9 cellular contexts compared by ENCODE assay signal in genomic region chr1:165424454-165425283, GRCh38. TPM values are rescaled to one million over a fixed set of nuclear protein-coding genes. Genes with fewer than 3 reads are reported as not detected.
A peak's percentile ranks its signal among the peaks of the same experiment; 100 is the strongest.
DNase-seq lines count a peak whose midpoint lies in the region; ATAC-seq and TF ChIP-seq lines count a peak whose summit lies in the region.
"Had no signal": no experiment of that assay in that cellular context is flagged by ENCODE, and none has a peak within 500 bp of the region (broad histone marks: within the 10 kb centered on the region; RNA-seq: fewer than 3 reads in every experiment).

No MANE protein-coding gene starts in this region.

- H3K27me3 ChIP-seq in thyroid gland, result no peaks in the 10 kb centered on the region
- H3K27me3 ChIP-seq: SJSA1 had no signal

- H3K4me3 ChIP-seq in thyroid gland (replicated peaks in 1 of 3), result no peak overlapping the region
- H3K4me3 ChIP-seq: SJSA1 had no signal

- no peaks in the 10 kb centered on the region for H3K27me3 Mint-ChIP-seq in activated T-cell treated with anti-CD3 and anti-CD28 coated beads, Interleukin-2, amount 50 U/mL, for 24 hours

- H3K9me3 Mint-ChIP-seq in activated T-cell treated with anti-CD3 and anti-CD28 coated beads, Interleukin-2, amount 50 U/mL, for 24 hours, result no peaks in the 10 kb centered on the region

- peaks cover 27% of the 10 kb centered on the region for H3K4me1 Mint-ChIP-seq in activated T-cell treated with anti-CD3 and anti-CD28 coated beads, Interleukin-2, amount 50 U/mL, for 24 hours (ENCODE audit: low read depth)

- H3K36me3 Mint-ChIP-seq in activated T-cell treated with anti-CD3 and anti-CD28 coated beads, Interleukin-2, amount 50 U/mL, for 24 hours (ENCODE audit: low read depth), result no peaks in the 10 kb centered on the region

- H3K4me3 Mint-ChIP-seq in activated T-cell treated with anti-CD3 and anti-CD28 coated beads, Interleukin-2, amount 50 U/mL, for 24 hours, result peak overlapping the region; percentile 52

- H3K9me3 ChIP-seq in thyroid gland, result no peaks in the 10 kb centered on the region
- H3K9me3 ChIP-seq: SJSA1 had no signal

- peak overlapping the region in 2 of 3 donors; percentile 35 to 53 for H3K27ac ChIP-seq in thyroid gland
- H3K27ac ChIP-seq: SJSA1 had no signal

- peaks cover 0 to 4% of the 10 kb centered on the region in 2 donors for H3K4me1 ChIP-seq in thyroid gland
- H3K4me1 ChIP-seq: SJSA1 had no signal

- intact Hi-C loops in left cardiac atrium (cut with DNase I) (no loop called here), thyroid gland (cut with DNase I) (no loop called here)

- H3K27ac Mint-ChIP-seq in activated T-cell treated with anti-CD3 and anti-CD28 coated beads, Interleukin-2, amount 50 U/mL, for 24 hours, result peak overlapping the region; percentile 48

- H3K36me3 ChIP-seq in thyroid gland, result no peaks in the 10 kb centered on the region
- H3K36me3 ChIP-seq: SJSA1 had no signal

- ATAC-seq in left cardiac atrium, result peak; percentile 76 to 94

- no peak for TF ChIP-seq POLR2A in thyroid gland (IDR thresholded peaks at IDR 0.05)

- WGBS in thyroid gland, 2 donors, result 48% methylated on average over 8 to 9 of the region's 10 CpGs

- DNase-seq in activated T-cell treated with anti-CD3 and anti-CD28 coated beads, Interleukin-2, amount 50 U/mL, for 24 hours, result peak; percentile 33
- DNase-seq in activated T-cell treated with anti-CD3 and anti-CD28 coated beads, Interleukin-2, amount 50 U/mL, for 48 hours, result no peak
- peak; percentile 74 for DNase-seq in OCI-M1 (lab: John Stamatoyannopoulos, UW)
- peak; percentile 25 for DNase-seq in left cardiac atrium
- no peak for DNase-seq in thyroid gland
- no peak for DNase-seq in DMS53 (lab: John Stamatoyannopoulos, UW)
- DNase-seq in effector CD8-positive, alpha-beta T cell (lab: John Stamatoyannopoulos, UW), result no peak
- DNase-seq in HK-2 (ENCODE audit: unreplicated experiment), result no peak

- no peak for TF ChIP-seq CTCF in thyroid gland (IDR thresholded peaks at IDR 0.05)

RNA-seq across cellular contexts. Expression of gene RXRG, which starts 20.3 kb away (rescaled TPM):
- 1 to 10 TPM; 2.4 to 5.3 TPM for total RNA-seq in left cardiac atrium
- 1 to 10 TPM in 2 of 4 donors, under 1 TPM in 2; 0.13 to 4.0 (median 0.84) TPM for total RNA-seq in thyroid gland
- total RNA-seq: SJSA1 had no signal

Comparison
In these comparisons a context has a peak if more than half of its experiments do, and no peak if none do; other contexts are left out.
1. DNase-seq: peak in activated T-cell treated with anti-CD3 and anti-CD28 coated beads, Interleukin-2, amount 50 U/mL, for 24 hours (single experiment), OCI-M1 (single experiment) and left cardiac atrium (single experiment); none in activated T-cell treated with anti-CD3 and anti-CD28 coated beads, Interleukin-2, amount 50 U/mL, for 48 hours (0 of 2), thyroid gland (0 of 2), DMS53 (single experiment), effector CD8-positive, alpha-beta T cell (single experiment) and HK-2 (single experiment).